12 cellular contexts compared by ENCODE assay signal in the genomic region with DNA sequence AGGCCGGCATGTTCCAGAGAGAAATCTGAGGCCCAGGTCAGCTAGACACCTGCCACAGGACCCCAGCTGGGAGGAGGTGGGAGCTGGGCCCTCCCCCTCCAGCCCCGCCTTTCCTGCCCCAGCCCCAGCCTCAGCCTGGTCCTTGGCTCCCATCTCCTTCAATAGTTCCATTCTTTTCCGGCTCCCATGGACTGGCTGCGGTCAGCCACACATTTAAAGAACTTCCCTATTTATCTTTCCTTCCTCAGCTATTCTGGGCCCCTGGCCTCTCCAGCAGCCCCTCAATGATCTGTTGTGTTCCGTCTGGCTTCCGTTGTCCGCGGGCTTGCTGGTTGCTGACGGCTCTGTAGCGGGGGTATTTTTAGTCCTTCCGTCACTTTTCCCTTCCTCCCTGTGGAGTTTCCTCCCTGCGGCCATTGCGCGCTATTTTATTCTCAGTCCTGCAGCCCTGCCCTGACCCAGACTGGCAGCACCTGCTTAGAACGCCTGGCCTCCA.
DNase-seq lines count a peak whose midpoint lies in the region; ATAC-seq and TF ChIP-seq lines count a peak whose summit lies in the region.
"Had no signal": no experiment of that assay in that cellular context is flagged by ENCODE, and none has a peak within 500 bp of the region (broad histone marks: within the 10 kb centered on the region; RNA-seq: fewer than 3 reads in every experiment).

No MANE protein-coding gene starts in this region.

- no peaks in the 10 kb centered on the region for H3K27me3 Mint-ChIP-seq in activated CD8-positive, alpha-beta T cell treated with anti-CD3 and anti-CD28 coated beads, Interleukin-2, amount 10 ng/mL, durations not matched to agents 7 days and 5 days (ENCODE audit: low read depth)

- H3K9me3 ChIP-seq in BLaER1 (no peaks in the 10 kb centered on the region; the same call in 1 of the 2 replicates), esophagus squamous epithelium (no peaks in the 10 kb centered on the region), mucosa of descending colon (no peaks in the 10 kb centered on the region)

- H3K4me1 ChIP-seq in BLaER1 = peaks cover 88% of the 10 kb centered on the region
- peaks cover 0 to 16% (median 0%) of the 10 kb centered on the region in 3 donors for H3K4me1 ChIP-seq in esophagus squamous epithelium
- no peaks in the 10 kb centered on the region for H3K4me1 ChIP-seq in mucosa of descending colon (ENCODE audit: low read depth)

- peaks cover 74% of the 10 kb centered on the region for H3K36me3 ChIP-seq in BLaER1
- peaks cover 0 to 44% (median 0%) of the 10 kb centered on the region in 3 donors for H3K36me3 ChIP-seq in esophagus squamous epithelium
- H3K36me3 ChIP-seq in mucosa of descending colon (ENCODE audit: low read depth) = no peaks in the 10 kb centered on the region

- TF ChIP-seq POLR2A in esophagus squamous epithelium (IDR thresholded peaks at IDR 0.05) = no peak

- TF ChIP-seq CTCF in esophagus squamous epithelium (IDR thresholded peaks at IDR 0.05) (no peak), mucosa of descending colon (IDR thresholded peaks at IDR 0.05) (no peak), GM10248 (IDR thresholded peaks at IDR 0.05; ENCODE audit: control extremely low read depth, extremely low read depth, low read depth, missing control alignments) (no peak)

- POLR2A ChIA-PET in activated CD8-positive, alpha-beta T cell treated with anti-CD3 and anti-CD28 coated beads, Interleukin-2, amount 10 ng/mL, durations not matched to agents 7 days and 5 days (lab: Charles Lee) = interaction anchor here (0.5 kb wide), 1 partner anchor 670 kb away, joined by 6 read pairs; no protein-coding TSS in a partner anchor
- POLR2A ChIA-PET in GM10248 (lab: Yijun Ruan, JAX) = no interaction called here

- peak; percentile 14 for ATAC-seq in mucosa of descending colon
- no peak for ATAC-seq in activated CD8-positive, alpha-beta T cell treated with anti-CD3 and anti-CD28 coated beads, Interleukin-2, amount 10 ng/mL, durations not matched to agents 7 days and 5 days
- ATAC-seq: activated naive CD4-positive, alpha-beta T cell treated with anti-CD3 and anti-CD28 coated beads, Interleukin-2, amount 50 U/mL, for 72 hours; HCT116; T-helper 17 cell had no signal

- H3K4me2 ChIP-seq in BLaER1 = peak overlapping the region; percentile 84

- WGBS in esophagus squamous epithelium, 2 donors = 65 to 79% methylated on average over 14 to 15 of the region's 15 CpGs

- no peaks in the 10 kb centered on the region for H3K4me1 Mint-ChIP-seq in activated CD8-positive, alpha-beta T cell treated with anti-CD3 and anti-CD28 coated beads, Interleukin-2, amount 10 ng/mL, durations not matched to agents 7 days and 5 days (ENCODE audit: low read depth)
- H3K4me1 Mint-ChIP-seq: T-helper 17 cell had no signal

- no peak overlapping the region for H3K27ac Mint-ChIP-seq in activated CD8-positive, alpha-beta T cell treated with anti-CD3 and anti-CD28 coated beads, Interleukin-2, amount 10 ng/mL, durations not matched to agents 7 days and 5 days
- H3K27ac Mint-ChIP-seq: activated naive CD4-positive, alpha-beta T cell treated with anti-CD3 and anti-CD28 coated beads, Interleukin-2, amount 50 U/mL, for 72 hours; T-helper 17 cell had no signal

- no peaks in the 10 kb centered on the region for H4K20me1 ChIP-seq in BLaER1

- CTCF ChIA-PET in activated CD8-positive, alpha-beta T cell treated with anti-CD3 and anti-CD28 coated beads, Interleukin-2, amount 10 ng/mL, durations not matched to agents 7 days and 5 days (lab: Charles Lee) = no interaction called here
- CTCF ChIA-PET in GM10248 (lab: Yijun Ruan, JAX) = no interaction called here

- in situ Hi-C loops in SK-MEL-5 (cut with HindIII; ENCODE audit: low pct_unique_long_range_greater_than_20kb, low sequenced_read_pairs) = no loop called here

- H3K27me3 ChIP-seq in BLaER1 (no peaks in the 10 kb centered on the region), esophagus squamous epithelium (no peaks in the 10 kb centered on the region)

- DNase-seq in SK-MEL-5 (ENCODE audit: low read depth, low spot score) = peak; percentile 98
- DNase-seq in esophagus squamous epithelium (lab: John Stamatoyannopoulos, UW) = no peak
- peak in 1 of 3 donors; percentile 30 for DNase-seq in mucosa of descending colon
- DNase-seq in NCI-H446 (lab: John Stamatoyannopoulos, UW) = no peak
- no peak for DNase-seq in activated CD8-positive, alpha-beta T cell treated with anti-CD3 and anti-CD28 coated beads, Interleukin-2, amount 10 ng/mL, durations not matched to agents 7 days and 5 days
- DNase-seq in GM10248 (ENCODE audit: extremely low spot score) = no peak
- DNase-seq in NCI-H1417 treated with DMSO at 0.1 percent for 48 hours (lab: John Stamatoyannopoulos, UW) = no peak
- DNase-seq: T-helper 17 cell had no signal

- H3K4me3 Mint-ChIP-seq in activated CD8-positive, alpha-beta T cell treated with anti-CD3 and anti-CD28 coated beads, Interleukin-2, amount 10 ng/mL, durations not matched to agents 7 days and 5 days = no peak overlapping the region
- H3K4me3 Mint-ChIP-seq: T-helper 17 cell had no signal

- H3K27ac ChIP-seq in BLaER1 (peak overlapping the region; percentile 70), esophagus squamous epithelium (peak overlapping the region in 3 of 4 donors; percentile 31 to 56 (median 44))
- H3K27ac ChIP-seq: C4-2B had no signal

- peak overlapping the region; percentile 54 for H3K9ac ChIP-seq in BLaER1

- intact Hi-C loops in esophagus squamous epithelium (cut with DNase I) (no loop called here), mucosa of descending colon (cut with DNase I, micrococcal nuclease) (no loop called here)

- peak overlapping the region; percentile 40 for H3K4me3 ChIP-seq in BLaER1
- no peak overlapping the region for H3K4me3 ChIP-seq in esophagus squamous epithelium
- no peak overlapping the region for H3K4me3 ChIP-seq in mucosa of descending colon

- no peaks in the 10 kb centered on the region for H3K9me3 Mint-ChIP-seq in activated CD8-positive, alpha-beta T cell treated with anti-CD3 and anti-CD28 coated beads, Interleukin-2, amount 10 ng/mL, durations not matched to agents 7 days and 5 days (ENCODE audit: insufficient read depth)
- H3K9me3 Mint-ChIP-seq: activated naive CD4-positive, alpha-beta T cell treated with anti-CD3 and anti-CD28 coated beads, Interleukin-2, amount 50 U/mL, for 72 hours had no signal

- no peaks in the 10 kb centered on the region for H3K36me3 Mint-ChIP-seq in activated CD8-positive, alpha-beta T cell treated with anti-CD3 and anti-CD28 coated beads, Interleukin-2, amount 10 ng/mL, durations not matched to agents 7 days and 5 days (ENCODE audit: low read depth)
- H3K36me3 Mint-ChIP-seq: activated naive CD4-positive, alpha-beta T cell treated with anti-CD3 and anti-CD28 coated beads, Interleukin-2, amount 50 U/mL, for 72 hours had no signal
